24 cellular contexts compared by ENCODE assay signal in the genomic region with DNA sequence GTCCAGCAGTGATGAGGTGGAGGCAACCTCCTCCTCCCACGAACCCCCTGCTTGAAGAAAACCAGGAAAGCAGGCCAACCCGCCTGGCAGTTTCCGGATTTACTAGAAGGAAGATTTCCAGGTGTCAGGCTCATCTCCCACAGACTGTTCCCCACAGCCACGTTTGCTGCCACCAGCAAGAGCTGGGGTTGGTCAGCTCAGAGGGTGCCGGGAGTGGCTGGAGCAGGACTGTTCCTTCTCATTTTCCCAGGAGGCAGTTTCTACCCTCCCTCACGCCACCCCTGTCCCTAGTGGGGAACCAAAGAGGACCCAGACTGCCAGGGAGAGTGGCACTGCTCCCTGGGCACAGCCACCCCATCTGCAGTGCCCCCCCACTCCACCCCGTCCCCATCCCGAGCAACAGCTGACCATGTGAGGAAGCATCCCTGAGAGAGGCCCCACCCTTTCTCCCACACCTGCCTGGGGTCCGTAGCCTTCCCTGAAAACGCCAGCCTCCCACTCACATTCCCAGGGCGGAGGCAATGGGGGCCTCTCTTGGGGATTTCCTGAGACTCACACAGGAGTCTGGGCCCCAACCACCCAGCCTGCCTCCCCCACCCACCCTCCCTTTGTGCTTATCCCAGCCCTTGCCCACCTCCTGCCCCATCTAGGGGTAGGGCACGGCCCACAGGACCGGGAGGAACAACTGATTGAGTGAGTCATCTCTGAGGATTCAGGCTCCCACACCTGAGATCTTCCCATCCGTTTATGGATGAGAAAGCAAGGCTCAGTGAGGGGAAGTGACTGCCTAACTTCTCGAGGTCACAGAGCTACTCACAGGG. TPM values are rescaled to one million over a fixed set of nuclear protein-coding genes. Genes with fewer than 3 reads are reported as not detected.
DNase-seq lines count a peak whose midpoint lies in the region; ATAC-seq, FAIRE-seq and TF ChIP-seq lines count a peak whose summit lies in the region.
"Had no signal": no experiment of that assay in that cellular context is flagged by ENCODE, and none has a peak within 500 bp of the region (broad histone marks: within the 10 kb centered on the region; RNA-seq: fewer than 3 reads in every experiment).

No MANE protein-coding gene starts in this region.

- 13% methylated on average over 12 of the region's 15 CpGs for WGBS in HepG2 (ENCODE audit: low lambda C conversion rate)
- 54 to 70% (median 61%) methylated on average over 6 to 15 of the region's 15 CpGs for WGBS in adrenal gland, 4 donors

- TF ChIP-seq POLR2A in HepG2 (IDR thresholded peaks at IDR 0.05; ENCODE audit: insufficient read depth in 1 of 2, low read depth in 2 of 2, low read length in 2 of 2): no peak
- TF ChIP-seq POLR2A in gastrocnemius medialis (IDR thresholded peaks at IDR 0.05): no peak
- no peak for TF ChIP-seq POLR2A in adrenal gland (IDR thresholded peaks at IDR 0.05)

- TF ChIP-seq RAD21 in HepG2 (CRISPR knock-in tag; IDR thresholded peaks at IDR 0.05): no peak

- POLR2A ChIA-PET in PC-9 (lab: Charles Lee; ENCODE audit: unreplicated experiment) (interaction anchor here (0.5 to 0.6 kb wide), 2 partner anchors 59 to 85 kb away, joined by 4 to 7 read pairs; no protein-coding TSS in a partner anchor), HepG2 (lab: Yijun Ruan, JAX) (no interaction called here)

- no peak for TF ChIP-seq CTCF in PC-9 (conservative IDR thresholded peaks at IDR 0.05)
- no peak for TF ChIP-seq CTCF in bronchial epithelial cell (IDR thresholded peaks at IDR 0.05; ENCODE audit: insufficient read depth, low read length, severe bottlenecking)
- TF ChIP-seq CTCF in HepG2 (CRISPR knock-in tag; IDR thresholded peaks at IDR 0.05): no peak
- TF ChIP-seq CTCF in upper lobe of right lung (IDR thresholded peaks at IDR 0.05): no peak
- no peak for TF ChIP-seq CTCF in gastrocnemius medialis (IDR thresholded peaks at IDR 0.05 in 4 of 5, conservative IDR thresholded peaks at IDR 0.05 in 1 of 5)
- TF ChIP-seq CTCF in adrenal gland (IDR thresholded peaks at IDR 0.05): no peak

- H3K36me3 ChIP-seq in PC-9 (ENCODE audit: low read depth) (no peaks in the 10 kb centered on the region), bronchial epithelial cell (ENCODE audit: control insufficient read depth, insufficient read depth, low read length) (peaks cover 13% of the 10 kb centered on the region), HepG2 (replicated peaks in 1 of 2; ENCODE audit: control insufficient read depth in 1 of 2, insufficient read depth in 2 of 2, low read length in 2 of 2) (no peaks in the 10 kb centered on the region), upper lobe of right lung (no peaks in the 10 kb centered on the region), gastrocnemius medialis (no peaks in the 10 kb centered on the region), adrenal gland (replicated peaks in 1 of 2) (no peaks in the 10 kb centered on the region)
- H3K36me3 ChIP-seq: cardiac muscle cell, prostate gland, tibial nerve had no signal

- CTCF ChIA-PET in PC-9 (lab: Charles Lee) (interaction anchor here (0.7 kb wide), 1 partner anchor 13 kb away, joined by 3 read pairs; no protein-coding TSS in a partner anchor), HepG2 (lab: Yijun Ruan, JAX; ENCODE audit: low intra/inter-chr PET ratio, low total read pairs) (no interaction called here)

- H3K4me3 ChIP-seq in PC-9: no peak overlapping the region
- H3K4me3 ChIP-seq in bronchial epithelial cell (ENCODE audit: low read depth, low read length): no peak overlapping the region
- H3K4me3 ChIP-seq in HepG2 (replicated peaks in 1 of 3; ENCODE audit: insufficient read depth in 1 of 3, low read depth in 2 of 3, low read length in 3 of 3): no peak overlapping the region
- no peak overlapping the region for H3K4me3 ChIP-seq in upper lobe of right lung
- H3K4me3 ChIP-seq in gastrocnemius medialis: no peak overlapping the region
- H3K4me3 ChIP-seq in adrenal gland: no peak overlapping the region
- H3K4me3 ChIP-seq: cardiac muscle cell, prostate gland, tibial nerve had no signal

- in situ Hi-C loops in HepG2 (cut with HindIII; ENCODE audit: extremely low pct_ligation_motif_present, low pct_unique_long_range_greater_than_20kb): no loop called here
- in situ Hi-C loops in gastrocnemius medialis (cut with MboI; ENCODE audit: low sequenced_read_pairs in 4 of 4): no loop called here

- H2AFZ ChIP-seq in PC-9 (no peak overlapping the region), HepG2 (ENCODE audit: low read length) (no peak overlapping the region)

- no peaks in the 10 kb centered on the region for H3K9me2 ChIP-seq in PC-9 (ENCODE audit: insufficient read depth)

- H3K9ac ChIP-seq in HepG2 (ENCODE audit: insufficient read depth, low read depth, low read length): no peak overlapping the region

- H3K79me2 ChIP-seq in PC-9 (ENCODE audit: low read depth): no peaks in the 10 kb centered on the region
- H3K79me2 ChIP-seq in HepG2 (ENCODE audit: insufficient read depth, low read length): no peaks in the 10 kb centered on the region

- H3K27ac ChIP-seq in PC-9 (no peak overlapping the region), HepG2 (ENCODE audit: extremely low read length, insufficient read depth, low read length) (no peak overlapping the region), upper lobe of right lung (no peak overlapping the region), gastrocnemius medialis (no peak overlapping the region), adrenal gland (no peak overlapping the region)
- H3K27ac ChIP-seq: cardiac muscle cell, tibial nerve had no signal

- intact Hi-C loops in PC-9 (cut with micrococcal nuclease; ENCODE audit: unreplicated experiment) (no loop called here), HepG2 (cut with micrococcal nuclease; ENCODE audit: unreplicated experiment) (no loop called here), upper lobe of right lung (cut with DNase I) (no loop called here), gastrocnemius medialis (cut with DNase I; ENCODE audit: low total_unique reads) (no loop called here), adrenal gland (cut with DNase I) (no loop called here)

- H3K4me1 ChIP-seq in PC-9 (replicated peaks; ENCODE audit: insufficient read depth) (peaks cover 32% of the 10 kb centered on the region), HepG2 (ENCODE audit: insufficient read depth, low read length) (no peaks in the 10 kb centered on the region), upper lobe of right lung (no peaks in the 10 kb centered on the region), gastrocnemius medialis (no peaks in the 10 kb centered on the region), adrenal gland (replicated peaks in 1 of 2) (no peaks in the 10 kb centered on the region)
- H3K4me1 ChIP-seq: prostate gland, tibial nerve had no signal

- no peaks in the 10 kb centered on the region for H4K20me1 ChIP-seq in PC-9 (ENCODE audit: insufficient read depth)
- H4K20me1 ChIP-seq in HepG2 (ENCODE audit: insufficient read depth, low read length): no peaks in the 10 kb centered on the region

- H3K4me2 ChIP-seq in PC-9 (peak overlapping the region; percentile 37; the same call in 1 of the 2 replicates), HepG2 (ENCODE audit: low read depth, low read length) (no peak overlapping the region)

- H3K27me3 ChIP-seq in PC-9 (ENCODE audit: insufficient read depth, low read depth) (no peaks in the 10 kb centered on the region), bronchial epithelial cell (ENCODE audit: control insufficient read depth, insufficient read depth, low read length) (no peaks in the 10 kb centered on the region), HepG2 (ENCODE audit: control insufficient read depth in 1 of 2, insufficient read depth in 2 of 2, low read length in 2 of 2) (peaks cover 13 to 48% of the 10 kb centered on the region in 2 experiments; a peak in 4 of 5 replicates), upper lobe of right lung (peaks cover 6% of the 10 kb centered on the region), gastrocnemius medialis (no peaks in the 10 kb centered on the region), adrenal gland (no peaks in the 10 kb centered on the region)
- H3K27me3 ChIP-seq: cardiac muscle cell, tibial nerve had no signal

- ATAC-seq in HepG2: peak; percentile 13
- ATAC-seq in upper lobe of right lung: peak; percentile 15
- ATAC-seq in gastrocnemius medialis: no peak
- ATAC-seq: activated naive CD8-positive, alpha-beta T cell treated with anti-CD3 and anti-CD28 coated beads, Interleukin-2, amount 50 U/mL, for 24 hours; left cardiac atrium; stimulated activated naive CD8-positive, alpha-beta T cell treated with anti-CD3 and anti-CD28 coated beads, Interleukin-15, amount 100 ng/mL, for 72 hours; T-cell had no signal

- H3K9me3 ChIP-seq in PC-9 (ENCODE audit: insufficient read depth, low read depth): no peaks in the 10 kb centered on the region
- no peaks in the 10 kb centered on the region for H3K9me3 ChIP-seq in HepG2 (ENCODE audit: low read length)
- H3K9me3 ChIP-seq in upper lobe of right lung: no peaks in the 10 kb centered on the region
- no peaks in the 10 kb centered on the region for H3K9me3 ChIP-seq in gastrocnemius medialis
- H3K9me3 ChIP-seq in adrenal gland (replicated peaks in 1 of 3): no peaks in the 10 kb centered on the region
- H3K9me3 ChIP-seq: prostate gland, tibial nerve had no signal

- FAIRE-seq in bronchial epithelial cell (lab: Jason Lieb, UNC) (no peak), HepG2 (lab: Jason Lieb, UNC) (no peak)

- no peak for TF ChIP-seq EP300 in HepG2 (IDR thresholded peaks at IDR 0.05; ENCODE audit: low read depth in 2 of 2, low read length in 2 of 2)
- no peak for TF ChIP-seq EP300 in HepG2 (CRISPR knock-in tag; IDR thresholded peaks at IDR 0.05; ENCODE audit: borderline replicate concordance)

- no TSS peak for BruUV-seq in PC-9 (replicated peaks; lab: Mats Ljungman, UMichigan)
- BruUV-seq in HepG2 (replicated peaks; lab: Mats Ljungman, UMichigan): no TSS peak

- peaks cover 9% of the 10 kb centered on the region; the same call in 1 of the 2 replicates for H3F3A ChIP-seq in PC-9 (ENCODE audit: insufficient read depth, low read depth)

- DNase-seq in PC-9 (peak; percentile 48 to 53), bronchial epithelial cell (ENCODE audit: low read depth) (peak; percentile 90), HepG2 (ENCODE audit: low spot score) (no peak), upper lobe of right lung (peak; percentile 41), gastrocnemius medialis (no peak), NCI-H526 (lab: John Stamatoyannopoulos, UW) (no peak), adrenal gland (no peak)
- DNase-seq: activated CD4-positive, alpha-beta T cell treated with anti-CD3 and anti-CD28 coated beads for 4 hours; activated naive CD8-positive, alpha-beta T cell treated with anti-CD3 and anti-CD28 coated beads, Interleukin-2, amount 50 U/mL, for 24 hours; AML-193; dermis blood vessel endothelial cell; DND-41; foreskin fibroblast; left cardiac atrium; NCI-H1417 treated with DMSO at 0.1 percent for 48 hours; NCI-H524; SHP77; stimulated activated CD4-positive, alpha-beta T cell treated with anti-CD3 and anti-CD28 coated beads, Interleukin-2, amount 100 ng/mL, for 48 hours; stimulated activated naive CD8-positive, alpha-beta T cell treated with anti-CD3 and anti-CD28 coated beads, Interleukin-15, amount 100 ng/mL, for 72 hours; T-cell had no signal

RNA-seq across cellular contexts. Expression of gene KRT17, which starts 5.8 kb away (rescaled TPM):
- total RNA-seq in PC-9 (2021) (29.0 and 80.8 TPM in 2 replicates), bronchial epithelial cell (25,286 and 30,463 TPM in 2 replicates), HepG2 (2016; rRNA removed; fragmentation: Illumina TruSeq; extraction: Trizol) (0.52 and 0.82 TPM in 2 replicates), upper lobe of right lung (5.9 TPM), gastrocnemius medialis (not detected), adrenal gland (under 1 TPM in 2 of 8 donors, not detected in 6; 0.55 TPM)
- 0.40 and 0.44 TPM in 2 replicates for total RNA-seq in HepG2 (2016; cell fraction: cytosol; rRNA removed; fragmentation: Illumina TruSeq; extraction: Trizol; ENCODE audit: low read depth)
- total RNA-seq in HepG2 (2016; cell fraction: insoluble cytoplasmic fraction; rRNA removed; fragmentation: Illumina TruSeq; extraction: Trizol): 0.40 and 0.54 TPM in 2 replicates
- 0.38 and 0.65 TPM in 2 replicates for total RNA-seq in HepG2 (2016; cell fraction: membrane; rRNA removed; fragmentation: Illumina TruSeq; extraction: Trizol)
- 1.4 TPM in 1 of 2 replicates, not detected in the other for total RNA-seq in HepG2 (2016; cell fraction: nucleus; rRNA removed; fragmentation: Illumina TruSeq; extraction: Trizol)
- polyA plus RNA-seq in HepG2 (2011; rRNA removed) (0.38 and 0.47 TPM in 2 replicates), adrenal gland (1 to 10 TPM in 1 of 3 donors, under 1 TPM in 1, not detected in 1; 0.97 to 1.3 TPM)
- polyA plus RNA-seq in HepG2 (2011; cell fraction: cytosol; rRNA removed): 0.43 and 0.50 TPM in 2 replicates
- polyA plus RNA-seq in HepG2 (2011; cell fraction: nucleus; rRNA removed): 0.23 and 0.66 TPM in 2 replicates
- polyA plus RNA-seq in HepG2 (2012): 0.28 TPM in 1 of 2 replicates, not detected in the other
- 0.54 and 0.71 TPM in 2 replicates for polyA plus RNA-seq in HepG2 (2016; cell fraction: cytosol; fragmentation: Illumina TruSeq; extraction: Trizol; ENCODE audit: low read depth)
- 0.70 and 0.84 TPM in 2 replicates for polyA plus RNA-seq in HepG2 (2016; cell fraction: insoluble cytoplasmic fraction; fragmentation: Illumina TruSeq; extraction: Trizol; ENCODE audit: low read depth)
- 0.35 and 1.0 TPM in 2 replicates for polyA plus RNA-seq in HepG2 (2016; cell fraction: membrane; fragmentation: Illumina TruSeq; extraction: Trizol; ENCODE audit: low read depth)
- 0.55 and 0.81 TPM in 2 replicates for polyA plus RNA-seq in HepG2 (2016; cell fraction: nucleus; fragmentation: Illumina TruSeq; extraction: Trizol; ENCODE audit: insufficient read depth, low read depth)
- 0.32 and 1,101 TPM in 2 replicates for polyA minus RNA-seq in HepG2 (2011; rRNA and poly(A)+ RNA removed; ENCODE audit: low replicate concordance)
- 9.0 and 16.5 TPM in 2 replicates for polyA minus RNA-seq in HepG2 (2011; cell fraction: cytosol; rRNA and poly(A)+ RNA removed)
- polyA minus RNA-seq in HepG2 (2011; cell fraction: nucleus; rRNA and poly(A)+ RNA removed): 3.5 and 5.9 TPM in 2 replicates
- total RNA-seq: activated T-helper 2 cell treated with anti-CD3 and anti-CD28 coated beads, Interferon-gamma antibody, Interleukin-2, Interleukin-4, amounts not matched to agents 10 μg/mL and 5 μg/mL and 100 μg/mL, durations not matched to agents 14 hours and 24 hours and 36 hours; cardiac muscle cell; left cardiac atrium; T-cell had no signal

RNA-seq across cellular contexts. Expression of gene KRT16, which starts 6.0 kb away (rescaled TPM):
- total RNA-seq in PC-9 (2021) (41.7 and 53.5 TPM in 2 replicates), bronchial epithelial cell (1,390 and 10,131 TPM in 2 replicates), HepG2 (2016; rRNA removed; fragmentation: Illumina TruSeq; extraction: Trizol) (not detected in 2 replicates), upper lobe of right lung (not detected), gastrocnemius medialis (under 1 TPM in 1 of 4 donors, not detected in 3; 0.34 TPM), adrenal gland (1 to 10 TPM in 2 of 8 donors, under 1 TPM in 5, not detected in 1; 0.18 to 3.0 (median 0.53) TPM)
- total RNA-seq in HepG2 (2016; cell fraction: cytosol; rRNA removed; fragmentation: Illumina TruSeq; extraction: Trizol; ENCODE audit: low read depth): not detected in 2 replicates
- total RNA-seq in HepG2 (2016; cell fraction: insoluble cytoplasmic fraction; rRNA removed; fragmentation: Illumina TruSeq; extraction: Trizol): not detected in 2 replicates
- not detected in 2 replicates for total RNA-seq in HepG2 (2016; cell fraction: membrane; rRNA removed; fragmentation: Illumina TruSeq; extraction: Trizol)
- not detected in 2 replicates for total RNA-seq in HepG2 (2016; cell fraction: nucleus; rRNA removed; fragmentation: Illumina TruSeq; extraction: Trizol)
- polyA plus RNA-seq in HepG2 (2011; rRNA removed) (0.07 TPM in 1 of 2 replicates, not detected in the other), adrenal gland (1 to 10 TPM in 2 of 3 donors, not detected in 1; 2.6 to 4.5 TPM)
- not detected in 2 replicates for polyA plus RNA-seq in HepG2 (2011; cell fraction: cytosol; rRNA removed)
- polyA plus RNA-seq in HepG2 (2011; cell fraction: nucleus; rRNA removed): not detected in 2 replicates
- polyA plus RNA-seq in HepG2 (2012): not detected in 2 replicates
- not detected in 2 replicates for polyA plus RNA-seq in HepG2 (2016; cell fraction: cytosol; fragmentation: Illumina TruSeq; extraction: Trizol; ENCODE audit: low read depth)
- not detected in 2 replicates for polyA plus RNA-seq in HepG2 (2016; cell fraction: insoluble cytoplasmic fraction; fragmentation: Illumina TruSeq; extraction: Trizol; ENCODE audit: low read depth)
- not detected in 2 replicates for polyA plus RNA-seq in HepG2 (2016; cell fraction: membrane; fragmentation: Illumina TruSeq; extraction: Trizol; ENCODE audit: low read depth)
- polyA plus RNA-seq in HepG2 (2016; cell fraction: nucleus; fragmentation: Illumina TruSeq; extraction: Trizol; ENCODE audit: insufficient read depth, low read depth): not detected in 2 replicates
- polyA minus RNA-seq in HepG2 (2011; rRNA and poly(A)+ RNA removed; ENCODE audit: low replicate concordance): 5.8 TPM in 1 of 2 replicates, not detected in the other
- not detected in 2 replicates for polyA minus RNA-seq in HepG2 (2011; cell fraction: cytosol; rRNA and poly(A)+ RNA removed)
- polyA minus RNA-seq in HepG2 (2011; cell fraction: nucleus; rRNA and poly(A)+ RNA removed): not detected in 2 replicates
- total RNA-seq: activated T-helper 2 cell treated with anti-CD3 and anti-CD28 coated beads, Interferon-gamma antibody, Interleukin-2, Interleukin-4, amounts not matched to agents 10 μg/mL and 5 μg/mL and 100 μg/mL, durations not matched to agents 14 hours and 24 hours and 36 hours; cardiac muscle cell; T-cell had no signal

RNA-seq across cellular contexts. Expression of gene KRT14, which starts 31.9 kb away (rescaled TPM):
- 2.2 and 2.5 TPM in 2 replicates for total RNA-seq in PC-9 (2021)
- total RNA-seq in bronchial epithelial cell: 463 and 1,445 TPM in 2 replicates
- total RNA-seq in HepG2 (2016; rRNA removed; fragmentation: Illumina TruSeq; extraction: Trizol): not detected in 2 replicates
- total RNA-seq in HepG2 (2016; cell fraction: cytosol; rRNA removed; fragmentation: Illumina TruSeq; extraction: Trizol; ENCODE audit: low read depth): not detected in 2 replicates
- not detected in 2 replicates for total RNA-seq in HepG2 (2016; cell fraction: insoluble cytoplasmic fraction; rRNA removed; fragmentation: Illumina TruSeq; extraction: Trizol)
- not detected in 2 replicates for total RNA-seq in HepG2 (2016; cell fraction: membrane; rRNA removed; fragmentation: Illumina TruSeq; extraction: Trizol)
- total RNA-seq in HepG2 (2016; cell fraction: nucleus; rRNA removed; fragmentation: Illumina TruSeq; extraction: Trizol): not detected in 2 replicates
- polyA plus RNA-seq in HepG2 (2011; rRNA removed): 0.09 and 0.37 TPM in 2 replicates
- 0.03 and 0.04 TPM in 2 replicates for polyA plus RNA-seq in HepG2 (2011; cell fraction: cytosol; rRNA removed)
- polyA plus RNA-seq in HepG2 (2011; cell fraction: nucleus; rRNA removed): not detected in 2 replicates
- polyA plus RNA-seq in HepG2 (2012): not detected in 2 replicates
- polyA plus RNA-seq in HepG2 (2016; cell fraction: cytosol; fragmentation: Illumina TruSeq; extraction: Trizol; ENCODE audit: low read depth): not detected in 2 replicates
- polyA plus RNA-seq in HepG2 (2016; cell fraction: insoluble cytoplasmic fraction; fragmentation: Illumina TruSeq; extraction: Trizol; ENCODE audit: low read depth): not detected in 2 replicates
- not detected in 2 replicates for polyA plus RNA-seq in HepG2 (2016; cell fraction: membrane; fragmentation: Illumina TruSeq; extraction: Trizol; ENCODE audit: low read depth)
- polyA plus RNA-seq in HepG2 (2016; cell fraction: nucleus; fragmentation: Illumina TruSeq; extraction: Trizol; ENCODE audit: insufficient read depth, low read depth): not detected in 2 replicates
- polyA minus RNA-seq in HepG2 (2011; rRNA and poly(A)+ RNA removed; ENCODE audit: low replicate concordance): 9.6 TPM in 1 of 2 replicates, not detected in the other
- not detected in 2 replicates for polyA minus RNA-seq in HepG2 (2011; cell fraction: cytosol; rRNA and poly(A)+ RNA removed)
- polyA minus RNA-seq in HepG2 (2011; cell fraction: nucleus; rRNA and poly(A)+ RNA removed): not detected in 2 replicates
- not detected for total RNA-seq in upper lobe of right lung
- total RNA-seq in gastrocnemius medialis: not detected
- total RNA-seq in adrenal gland: under 1 TPM in 1 of 8 donors, not detected in 7; 0.35 TPM
- 1 to 10 TPM in 1 of 3 donors, not detected in 2; 1.2 TPM for polyA plus RNA-seq in adrenal gland
- total RNA-seq: activated T-helper 2 cell treated with anti-CD3 and anti-CD28 coated beads, Interferon-gamma antibody, Interleukin-2, Interleukin-4, amounts not matched to agents 10 μg/mL and 5 μg/mL and 100 μg/mL, durations not matched to agents 14 hours and 24 hours and 36 hours; cardiac muscle cell; T-cell had no signal

RNA-seq across cellular contexts. Expression of gene KRT9, which starts 46.7 kb away (rescaled TPM):
- total RNA-seq in PC-9 (2021) (0.55 and 0.73 TPM in 2 replicates), bronchial epithelial cell (0.26 and 0.51 TPM in 2 replicates), HepG2 (2016; rRNA removed; fragmentation: Illumina TruSeq; extraction: Trizol) (not detected in 2 replicates), upper lobe of right lung (not detected), gastrocnemius medialis (not detected), adrenal gland (under 1 TPM in 2 of 8 donors, not detected in 6; 0.14 to 0.32 TPM)
- total RNA-seq in HepG2 (2016; cell fraction: cytosol; rRNA removed; fragmentation: Illumina TruSeq; extraction: Trizol; ENCODE audit: low read depth): not detected in 2 replicates
- total RNA-seq in HepG2 (2016; cell fraction: insoluble cytoplasmic fraction; rRNA removed; fragmentation: Illumina TruSeq; extraction: Trizol): not detected in 2 replicates
- not detected in 2 replicates for total RNA-seq in HepG2 (2016; cell fraction: membrane; rRNA removed; fragmentation: Illumina TruSeq; extraction: Trizol)
- not detected in 2 replicates for total RNA-seq in HepG2 (2016; cell fraction: nucleus; rRNA removed; fragmentation: Illumina TruSeq; extraction: Trizol)
- polyA plus RNA-seq in HepG2 (2011; rRNA removed) (not detected in 2 replicates), adrenal gland (1 to 10 TPM in 1 of 3 donors, under 1 TPM in 1, not detected in 1; 0.61 to 2.1 TPM)
- polyA plus RNA-seq in HepG2 (2011; cell fraction: cytosol; rRNA removed): not detected in 2 replicates
- not detected in 2 replicates for polyA plus RNA-seq in HepG2 (2011; cell fraction: nucleus; rRNA removed)
- polyA plus RNA-seq in HepG2 (2012): not detected in 2 replicates
- polyA plus RNA-seq in HepG2 (2016; cell fraction: cytosol; fragmentation: Illumina TruSeq; extraction: Trizol; ENCODE audit: low read depth): not detected in 2 replicates
- polyA plus RNA-seq in HepG2 (2016; cell fraction: insoluble cytoplasmic fraction; fragmentation: Illumina TruSeq; extraction: Trizol; ENCODE audit: low read depth): not detected in 2 replicates
- not detected in 2 replicates for polyA plus RNA-seq in HepG2 (2016; cell fraction: membrane; fragmentation: Illumina TruSeq; extraction: Trizol; ENCODE audit: low read depth)
- not detected in 2 replicates for polyA plus RNA-seq in HepG2 (2016; cell fraction: nucleus; fragmentation: Illumina TruSeq; extraction: Trizol; ENCODE audit: insufficient read depth, low read depth)
- polyA minus RNA-seq in HepG2 (2011; rRNA and poly(A)+ RNA removed; ENCODE audit: low replicate concordance): 0.19 TPM in 1 of 2 replicates, not detected in the other
- not detected in 2 replicates for polyA minus RNA-seq in HepG2 (2011; cell fraction: cytosol; rRNA and poly(A)+ RNA removed)
- polyA minus RNA-seq in HepG2 (2011; cell fraction: nucleus; rRNA and poly(A)+ RNA removed): not detected in 2 replicates
- total RNA-seq: activated T-helper 2 cell treated with anti-CD3 and anti-CD28 coated beads, Interferon-gamma antibody, Interleukin-2, Interleukin-4, amounts not matched to agents 10 μg/mL and 5 μg/mL and 100 μg/mL, durations not matched to agents 14 hours and 24 hours and 36 hours; cardiac muscle cell; dermis blood vessel endothelial cell; left cardiac atrium; prostate gland; T-cell; tibial nerve had no signal
- polyA plus RNA-seq: cardiac muscle cell had no signal

Comparison
In these comparisons a context has a peak if more than half of its experiments do, and no peak if none do; other contexts are left out.
1. DNase-seq: peak in PC-9 (2 of 2), bronchial epithelial cell (single experiment) and upper lobe of right lung (single experiment); none in HepG2 (single experiment), gastrocnemius medialis (0 of 2), NCI-H526 (0 of 2) and adrenal gland (0 of 7).
2. ATAC-seq: peak in HepG2 (single experiment) and upper lobe of right lung (single experiment); none in gastrocnemius medialis (0 of 2).
3. RNA of gene KRT17, which starts 5.8 kb away (total RNA-seq): 25,286 to 30,463 TPM in bronchial epithelial cell; 29.0 to 80.8 TPM in PC-9, 5.9 TPM in upper lobe of right lung (single experiment), 0.38 to 1.4 TPM in HepG2, 0.55 TPM in adrenal gland and not detected in gastrocnemius medialis; every median in the first group is over 100 times any median in the second.
4. RNA of gene KRT16, which starts 6.0 kb away (total RNA-seq): 1,390 to 10,131 TPM in bronchial epithelial cell; 41.7 to 53.5 TPM in PC-9, 0.18 to 3.0 TPM in adrenal gland, not detected in HepG2, not detected in upper lobe of right lung (single experiment) and 0.34 TPM in gastrocnemius medialis; every median in the first group is over 10 times any median in the second.
5. RNA of gene KRT14, which starts 31.9 kb away (total RNA-seq): 463 to 1,445 TPM in bronchial epithelial cell; 2.2 to 2.5 TPM in PC-9, not detected in HepG2, not detected in upper lobe of right lung (single experiment), not detected in gastrocnemius medialis and 0.35 TPM in adrenal gland; every median in the first group is over 100 times any median in the second.